12 cellular contexts compared by ENCODE assay signal in the genomic region with DNA sequence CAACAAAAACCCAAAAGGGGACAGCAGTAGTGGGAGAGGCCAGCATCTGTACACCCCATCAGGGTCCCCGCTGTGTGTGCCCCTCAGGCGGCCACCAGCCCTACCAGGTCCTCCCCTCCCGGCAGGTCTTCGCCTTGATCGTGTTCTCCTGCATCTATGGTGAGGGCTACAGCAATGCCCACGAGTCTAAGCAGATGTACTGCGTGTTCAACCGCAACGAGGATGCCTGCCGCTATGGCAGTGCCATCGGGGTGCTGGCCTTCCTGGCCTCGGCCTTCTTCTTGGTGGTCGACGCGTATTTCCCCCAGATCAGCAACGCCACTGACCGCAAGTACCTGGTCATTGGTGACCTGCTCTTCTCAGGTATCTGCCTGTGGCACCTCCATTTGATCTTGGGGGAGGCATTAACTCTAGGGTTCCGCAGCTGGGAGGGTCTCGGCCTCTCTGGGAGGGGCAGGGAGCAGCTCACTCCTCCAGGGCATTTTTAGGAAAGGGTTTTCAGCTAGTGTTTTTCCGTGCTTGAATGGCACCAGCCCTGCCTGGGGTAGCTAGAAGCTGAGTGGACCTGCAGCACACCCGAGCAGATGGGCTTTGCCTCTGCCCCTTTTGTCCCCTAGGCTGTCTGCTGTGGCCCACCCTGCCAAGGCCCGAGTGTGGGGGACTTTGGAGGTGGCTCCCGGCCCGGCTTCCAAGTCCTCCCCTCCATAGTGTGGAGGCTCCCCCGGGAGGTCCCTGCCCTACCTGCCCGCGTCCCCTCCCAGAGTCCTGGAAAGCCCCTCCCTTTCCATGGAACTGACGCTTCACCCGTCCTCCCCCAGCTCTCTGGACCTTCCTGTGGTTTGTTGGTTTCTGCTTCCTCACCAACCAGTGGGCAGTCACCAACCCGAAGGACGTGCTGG. TPM values are rescaled to one million over a fixed set of nuclear protein-coding genes. Genes with fewer than 3 reads are reported as not detected.
DNase-seq lines count a peak whose midpoint lies in the region; ATAC-seq and TF ChIP-seq lines count a peak whose summit lies in the region.
"Had no signal": no experiment of that assay in that cellular context is flagged by ENCODE, and none has a peak within 500 bp of the region (broad histone marks: within the 10 kb centered on the region; RNA-seq: fewer than 3 reads in every experiment).

No MANE protein-coding gene starts in this region.

- TF ChIP-seq CTCF in neural crest cell (conservative IDR thresholded peaks at IDR 0.05), result no peak

- no peak overlapping the region for H3K4me3 ChIP-seq in CD4-positive, alpha-beta memory T cell (ENCODE audit: low read length in 2 of 2)
- no peak overlapping the region for H3K4me3 ChIP-seq in H7 (ENCODE audit: insufficient read depth, low read depth, low read length)
- H3K4me3 ChIP-seq: ovary, vagina had no signal

- peaks cover 0 to 26% of the 10 kb centered on the region in 2 donors for H3K36me3 Mint-ChIP-seq in CD4-positive, alpha-beta memory T cell
- no peaks in the 10 kb centered on the region for H3K36me3 Mint-ChIP-seq in activated naive CD8-positive, alpha-beta T cell
- H3K36me3 Mint-ChIP-seq in neural crest cell (ENCODE audit: low read depth), result no peaks in the 10 kb centered on the region

- ATAC-seq in GM19035 (IDR thresholded peaks at IDR 0.05; ENCODE audit: unreplicated experiment) (no peak), HG03108 (IDR thresholded peaks at IDR 0.05; ENCODE audit: unreplicated experiment) (no peak)
- ATAC-seq: SK-N-SH treated with all-trans-retinoic acid at 6 μM for 48 hours had no signal

- no peaks in the 10 kb centered on the region for H3K9me3 ChIP-seq in CD4-positive, alpha-beta memory T cell (ENCODE audit: control insufficient read depth in 1 of 2, low read length in 2 of 2)
- H3K9me3 ChIP-seq: ovary, vagina had no signal

- H3K27ac ChIP-seq in CD4-positive, alpha-beta memory T cell (ENCODE audit: low read depth, low read length), result no peak overlapping the region
- no peak overlapping the region for H3K27ac ChIP-seq in caudate nucleus (ENCODE audit: low read depth, low read length)

- peaks cover 4% of the 10 kb centered on the region for H3K36me3 ChIP-seq in CD4-positive, alpha-beta memory T cell (ENCODE audit: insufficient read depth, low read length)
- H3K36me3 ChIP-seq in H7 (replicated peaks; ENCODE audit: control insufficient read depth, insufficient read depth, low read length), result peaks cover 10% of the 10 kb centered on the region
- H3K36me3 ChIP-seq: ovary, vagina had no signal

- no peak for DNase-seq in CD4-positive, alpha-beta memory T cell
- DNase-seq in H7, result peak; percentile 67
- DNase-seq in neural crest cell (ENCODE audit: low read depth, low spot score), result no peak
- no peak for DNase-seq in NOMO-1 treated with DMSO at 0.1 percent for 48 hours (lab: John Stamatoyannopoulos, UW; ENCODE audit: unreplicated experiment)
- no peak for DNase-seq in caudate nucleus (lab: John Stamatoyannopoulos, UW)
- DNase-seq: activated gamma-delta T cell had no signal

- H3K27me3 Mint-ChIP-seq in CD4-positive, alpha-beta memory T cell, result no peaks in the 10 kb centered on the region
- H3K27me3 Mint-ChIP-seq in activated naive CD8-positive, alpha-beta T cell, result no peaks in the 10 kb centered on the region
- no peaks in the 10 kb centered on the region for H3K27me3 Mint-ChIP-seq in neural crest cell (ENCODE audit: low read depth)

- H3K4me1 ChIP-seq in CD4-positive, alpha-beta memory T cell (ENCODE audit: insufficient read depth, low read length), result peaks cover 53% of the 10 kb centered on the region

- H3K4me3 Mint-ChIP-seq in CD4-positive, alpha-beta memory T cell, result peak overlapping the region in 7 of 8 donors; percentile 11 to 76 (median 61)
- H3K4me3 Mint-ChIP-seq in activated naive CD8-positive, alpha-beta T cell, result peak overlapping the region; percentile 73
- peak overlapping the region; percentile 86 for H3K4me3 Mint-ChIP-seq in neural crest cell

- H3K27ac Mint-ChIP-seq in CD4-positive, alpha-beta memory T cell, result peak overlapping the region in 6 of 7 donors; percentile 10 to 83 (median 68)
- H3K27ac Mint-ChIP-seq in activated naive CD8-positive, alpha-beta T cell, result peak overlapping the region; percentile 58
- H3K27ac Mint-ChIP-seq in neural crest cell (ENCODE audit: unreplicated experiment), result no peak overlapping the region

- H3K9me3 Mint-ChIP-seq in CD4-positive, alpha-beta memory T cell, result peaks cover 0 to 1% (median 0%) of the 10 kb centered on the region in 8 donors
- H3K9me3 Mint-ChIP-seq in activated naive CD8-positive, alpha-beta T cell (ENCODE audit: low read depth), result no peaks in the 10 kb centered on the region
- no peaks in the 10 kb centered on the region for H3K9me3 Mint-ChIP-seq in neural crest cell

- intact Hi-C loops in CD4-positive, alpha-beta memory T cell (cut with micrococcal nuclease), result no loop called here

- POLR2A ChIA-PET in CD4-positive, alpha-beta memory T cell (lab: Charles Lee; ENCODE audit: partially characterized antibody), result interaction anchor here (1.0 to 9.1 kb wide), 5 partner anchors 16 to 45 kb away, joined by 3 to 170 read pairs (median 5); a partner anchor contains a TSS

- CTCF ChIA-PET in CD4-positive, alpha-beta memory T cell (lab: Charles Lee; ENCODE audit: partially characterized antibody), result interaction anchor here (1.1 to 1.8 kb wide), 2 partner anchors 11 to 79 kb away, joined by 4 read pairs; no protein-coding TSS in a partner anchor

- H3K27me3 ChIP-seq in CD4-positive, alpha-beta memory T cell (ENCODE audit: insufficient read depth, low read length), result no peaks in the 10 kb centered on the region
- no peaks in the 10 kb centered on the region for H3K27me3 ChIP-seq in H7 (ENCODE audit: control insufficient read depth, insufficient read depth, low read length)
- H3K27me3 ChIP-seq: ovary, vagina had no signal

- peaks cover 26 to 67% (median 43%) of the 10 kb centered on the region in 4 donors for H3K4me1 Mint-ChIP-seq in CD4-positive, alpha-beta memory T cell
- H3K4me1 Mint-ChIP-seq in activated naive CD8-positive, alpha-beta T cell (ENCODE audit: low read depth), result peaks cover 41% of the 10 kb centered on the region
- H3K4me1 Mint-ChIP-seq in neural crest cell, result peaks cover 13% of the 10 kb centered on the region

RNA-seq across cellular contexts. Expression of a gene that starts 2.6 kb away (rescaled TPM):
- 10 to 100 TPM; 60.3 to 61.6 TPM for total RNA-seq in CD4-positive, alpha-beta memory T cell
- 100 to 1,000 TPM; 144 to 234 TPM for polyA plus RNA-seq in CD4-positive, alpha-beta memory T cell
- total RNA-seq in H7 (2014; rRNA removed; shearing (Covaris generic)), result 24.4 and 24.5 TPM in 2 replicates
- total RNA-seq in neural crest cell, result 19.3 and 23.0 TPM in 2 replicates

RNA-seq across cellular contexts. Expression of a gene that starts 15.9 kb away (rescaled TPM):
- under 1 TPM in 1 of 2 experiments, not detected in 1; 0.55 TPM for total RNA-seq in CD4-positive, alpha-beta memory T cell
- 1 to 10 TPM in 1 of 2 donors, under 1 TPM in 1; 0.88 to 1.4 TPM for polyA plus RNA-seq in CD4-positive, alpha-beta memory T cell
- 48.4 and 56.5 TPM in 2 replicates for total RNA-seq in H7 (2014; rRNA removed; shearing (Covaris generic))
- total RNA-seq in neural crest cell, result 48.7 and 53.9 TPM in 2 replicates

RNA-seq across cellular contexts. Expression of a gene that starts 16.2 kb away (rescaled TPM):
- 1 to 10 TPM; 3.6 to 3.8 TPM for total RNA-seq in CD4-positive, alpha-beta memory T cell
- 1 to 10 TPM in 1 of 2 donors, not detected in 1; 2.2 TPM for polyA plus RNA-seq in CD4-positive, alpha-beta memory T cell
- total RNA-seq in H7 (2014; rRNA removed; shearing (Covaris generic)), result 36.4 and 43.0 TPM in 2 replicates
- total RNA-seq in neural crest cell, result 38.1 and 41.9 TPM in 2 replicates

RNA-seq across cellular contexts. Expression of a gene that starts 24.8 kb away (rescaled TPM):
- total RNA-seq in CD4-positive, alpha-beta memory T cell, result not detected
- polyA plus RNA-seq in CD4-positive, alpha-beta memory T cell, result not detected
- not detected in 2 replicates for total RNA-seq in H7 (2014; rRNA removed; shearing (Covaris generic))
- total RNA-seq in neural crest cell, result not detected in 2 replicates
- total RNA-seq: vagina had no signal

RNA-seq across cellular contexts. Expression of a gene that starts 40.4 kb away (rescaled TPM):
- total RNA-seq in CD4-positive, alpha-beta memory T cell, result 100 to 1,000 TPM; 424 to 430 TPM
- polyA plus RNA-seq in CD4-positive, alpha-beta memory T cell, result 100 to 1,000 TPM in 1 of 2 donors, 10 to 100 TPM in 1; 77.7 to 172 TPM
- total RNA-seq in H7 (2014; rRNA removed; shearing (Covaris generic)), result 0.67 and 3.3 TPM in 2 replicates
- total RNA-seq in neural crest cell, result 0.71 and 0.79 TPM in 2 replicates

Comparison
In these comparisons a context has a peak if more than half of its experiments do, and no peak if none do; other contexts are left out.
1. RNA of a gene that starts 15.9 kb away (total RNA-seq): 48.4 to 56.5 TPM in H7 and 48.7 to 53.9 TPM in neural crest cell; 0.55 TPM in CD4-positive, alpha-beta memory T cell; every median in the first group is over 10 times any median in the second.
2. Peak in every context shown above with its lines, with median percentiles within 50 percentile points of each other: H3K4me3 Mint-ChIP-seq.